1 cellular context compared by ENCODE assay signal in genomic region chr15:63071288-63071909, GRCh38.
TF ChIP-seq lines count a peak whose summit lies in the region.

No MANE protein-coding gene starts in this region.

TF ChIP-seq in GM23338, 12 proteins besides CTCF, POLR2A, EP300 and RAD21 (continued from another document):
- no peak for TF ChIP-seq ZNF462 (CRISPR knock-in tag; IDR thresholded peaks at IDR 0.05)
